10 cellular contexts compared by ENCODE assay signal in the genomic region with DNA sequence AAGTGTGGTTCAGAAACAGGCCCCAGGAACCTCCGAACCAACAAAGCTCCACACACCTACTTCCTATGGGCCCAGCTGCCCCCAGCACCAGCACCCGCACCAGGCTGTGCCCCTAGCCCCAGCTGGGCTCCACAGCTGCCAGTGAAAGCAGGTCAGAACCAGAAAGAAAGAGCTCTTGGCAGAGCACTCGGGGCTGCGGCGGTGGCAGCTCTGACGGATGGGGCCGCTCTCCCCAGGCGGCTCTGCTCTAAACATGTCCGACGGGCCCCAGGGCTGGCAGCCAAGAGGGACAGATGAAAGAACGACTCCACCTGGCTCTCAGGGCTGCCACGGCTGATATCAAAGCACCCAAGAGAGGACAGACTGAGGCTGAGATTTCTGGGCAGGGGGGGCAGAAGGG. TPM values are rescaled to one million over a fixed set of nuclear protein-coding genes. Genes with fewer than 3 reads are reported as not detected.
DNase-seq lines count a peak whose midpoint lies in the region; ATAC-seq and TF ChIP-seq lines count a peak whose summit lies in the region.
"Had no signal": no experiment of that assay in that cellular context is flagged by ENCODE, and none has a peak within 500 bp of the region (broad histone marks: within the 10 kb centered on the region; RNA-seq: fewer than 3 reads in every experiment).

No MANE protein-coding gene starts in this region.

- peak overlapping the region; percentile 49 for H3K27ac Mint-ChIP-seq in GM23338
- H3K27ac Mint-ChIP-seq: stimulated activated effector memory CD8-positive, alpha-beta T cell treated with anti-CD3 and anti-CD28 coated beads, Interleukin-12 subunit alpha, Interleukin-12 subunit beta, amount 100 ng/mL, for 72 hours had no signal

- no peaks in the 10 kb centered on the region for H4K20me1 ChIP-seq in GM23338 (replicated peaks; ENCODE audit: insufficient read depth)

- no peak overlapping the region for H3K18ac ChIP-seq in mesenchymal stem cell (ENCODE audit: low read depth in 1 of 2, low read length in 2 of 2)

- H3K4me3 ChIP-seq in GM23338 (no peak overlapping the region), mesenchymal stem cell (ENCODE audit: insufficient read depth in 1 of 2, low read depth in 1 of 2, low read length in 2 of 2) (no peak overlapping the region), foreskin fibroblast (ENCODE audit: low read depth in 1 of 2, low read length in 2 of 2) (no peak overlapping the region)
- H3K4me3 ChIP-seq: skin epidermis had no signal

- H3K4ac ChIP-seq in mesenchymal stem cell (ENCODE audit: low read depth in 1 of 2, low read length in 2 of 2): no peak overlapping the region

- H2AK5ac ChIP-seq in mesenchymal stem cell (ENCODE audit: low read length, severe bottlenecking): no peak overlapping the region

- H4K8ac ChIP-seq in mesenchymal stem cell (ENCODE audit: low read length): no peak overlapping the region

- no peak overlapping the region for H2BK5ac ChIP-seq in mesenchymal stem cell (ENCODE audit: low read depth, low read length, poor library complexity, severe bottlenecking)

- WGBS in mesenchymal stem cell: 88% methylated on average over 12 of the region's 12 CpGs

- 0 out of 2 replicates have a peak overlapping the region, but pooled peaks have one; percentile 9 for H3K27ac ChIP-seq in GM23338 (ENCODE audit: low read depth)
- no peak overlapping the region for H3K27ac ChIP-seq in mesenchymal stem cell (ENCODE audit: low read length, poor library complexity, severe bottlenecking)

- no peak overlapping the region for H3K4me3 Mint-ChIP-seq in GM23338
- H3K4me3 Mint-ChIP-seq: stimulated activated effector memory CD8-positive, alpha-beta T cell treated with anti-CD3 and anti-CD28 coated beads, Interleukin-12 subunit alpha, Interleukin-12 subunit beta, amount 100 ng/mL, for 72 hours had no signal

- peaks cover 51% of the 10 kb centered on the region for H3K4me1 Mint-ChIP-seq in GM23338

- H3K79me1 ChIP-seq in mesenchymal stem cell (replicated peaks; ENCODE audit: low read length, poor library complexity, severe bottlenecking): peaks cover 29% of the 10 kb centered on the region

- H3K79me2 ChIP-seq in GM23338 (replicated peaks; ENCODE audit: insufficient read depth): no peaks in the 10 kb centered on the region

- H4K91ac ChIP-seq in mesenchymal stem cell (ENCODE audit: low read length): no peak overlapping the region

- no peak for ATAC-seq in GM23338

- peaks cover 7% of the 10 kb centered on the region for H3K27me3 Mint-ChIP-seq in GM23338 (ENCODE audit: insufficient read depth, low read depth, poor library complexity)

- no peak overlapping the region for H2AFZ ChIP-seq in GM23338
- no peak overlapping the region for H2AFZ ChIP-seq in mesenchymal stem cell (ENCODE audit: low read depth, low read length)

- no peak overlapping the region for H3K23ac ChIP-seq in mesenchymal stem cell (ENCODE audit: low read length in 2 of 2)

- H3K27me3 ChIP-seq in GM23338 (ENCODE audit: insufficient read depth) (no peaks in the 10 kb centered on the region), mesenchymal stem cell (ENCODE audit: control insufficient read depth in 1 of 2, insufficient read depth in 1 of 2, low read length in 2 of 2) (peaks cover 0 to 4% of the 10 kb centered on the region in 2 experiments)

- no peak overlapping the region for H2BK15ac ChIP-seq in mesenchymal stem cell (ENCODE audit: low read depth, poor library complexity, severe bottlenecking)

- no peaks in the 10 kb centered on the region for H3K9me3 Mint-ChIP-seq in GM23338
- H3K9me3 Mint-ChIP-seq: stimulated activated effector memory CD8-positive, alpha-beta T cell treated with anti-CD3 and anti-CD28 coated beads, Interleukin-12 subunit alpha, Interleukin-12 subunit beta, amount 100 ng/mL, for 72 hours had no signal

- H3K9me2 ChIP-seq in GM23338 (ENCODE audit: insufficient read depth): no peaks in the 10 kb centered on the region

- DNase-seq in GM23338 (ENCODE audit: low spot score): no peak
- DNase-seq in NCI-H774 (lab: John Stamatoyannopoulos, UW): peak; percentile 31
- peak; percentile 74 for DNase-seq in globus pallidus (ENCODE audit: low spot score)
- DNase-seq in posterior cingulate gyrus: peak in 9 of 10 donors; percentile 29 to 92 (median 53)
- no peak for DNase-seq in mesenchymal stem cell
- DNase-seq in activated effector memory CD4-positive, alpha-beta T cell treated with anti-CD3 and anti-CD28 coated beads, Interleukin-2, amount 50 U/mL, for 16 hours: no peak
- no peak for DNase-seq in foreskin fibroblast
- DNase-seq in cardiac septum (ENCODE audit: low spot score): no peak

- H3K36me3 Mint-ChIP-seq in GM23338 (ENCODE audit: low read depth): no peaks in the 10 kb centered on the region
- H3K36me3 Mint-ChIP-seq: stimulated activated effector memory CD8-positive, alpha-beta T cell treated with anti-CD3 and anti-CD28 coated beads, Interleukin-12 subunit alpha, Interleukin-12 subunit beta, amount 100 ng/mL, for 72 hours had no signal

- H3K4me2 ChIP-seq in GM23338 (no peak overlapping the region), mesenchymal stem cell (ENCODE audit: low read length, poor library complexity, severe bottlenecking) (no peak overlapping the region)

- no peak overlapping the region for H2BK120ac ChIP-seq in mesenchymal stem cell (ENCODE audit: low read depth, low read length)

- H3K14ac ChIP-seq in mesenchymal stem cell (ENCODE audit: low read length in 2 of 2): no peak overlapping the region

- H3K4me1 ChIP-seq in GM23338 (ENCODE audit: insufficient read depth) (peaks cover 10% of the 10 kb centered on the region; the same call in 1 of the 2 replicates), mesenchymal stem cell (ENCODE audit: control insufficient read depth, insufficient read depth, low read depth, low read length) (peaks cover 45% of the 10 kb centered on the region)

- H3K9ac ChIP-seq in mesenchymal stem cell (ENCODE audit: low read length): no peak overlapping the region

- intact Hi-C loops in posterior cingulate gyrus (cut with DNase I): loop anchor here (5.0 to 10.0 kb wide), 2 partner anchors 72 to 185 kb away; a partner anchor contains a TSS
- intact Hi-C loops in cardiac septum (cut with DNase I): no loop called here

- H2BK12ac ChIP-seq in mesenchymal stem cell (ENCODE audit: low read length in 2 of 2): no peak overlapping the region

- no peaks in the 10 kb centered on the region for H3K36me3 ChIP-seq in GM23338 (ENCODE audit: insufficient read depth)
- H3K36me3 ChIP-seq in mesenchymal stem cell (ENCODE audit: control insufficient read depth in 1 of 2, insufficient read depth in 2 of 2, low read depth in 1 of 2, low read length in 2 of 2): peaks cover 0 to 3% of the 10 kb centered on the region in 2 experiments

- no peaks in the 10 kb centered on the region for H3K9me3 ChIP-seq in mesenchymal stem cell (ENCODE audit: control insufficient read depth, low read length)

- no peaks in the 10 kb centered on the region for H3F3A ChIP-seq in GM23338 (replicated peaks; ENCODE audit: low read depth)

- TF ChIP-seq CTCF in GM23338 (conservative IDR thresholded peaks at IDR 0.05; ENCODE audit: low read depth in 2 of 2) (no peak), foreskin fibroblast (IDR thresholded peaks at IDR 0.05; ENCODE audit: low read depth, low read length) (no peak)

TF ChIP-seq in GM23338, 12 proteins besides CTCF, POLR2A, EP300 and RAD21 (continues in another document):
- TF ChIP-seq ZNF331 (CRISPR knock-in tag; IDR thresholded peaks at IDR 0.05; ENCODE audit: low read depth) (no peak), EZH2 (IDR thresholded peaks at IDR 0.05; ENCODE audit: low read depth, unreplicated experiment) (no peak), EZH2phosphoT487 (IDR thresholded peaks at IDR 0.05; ENCODE audit: unreplicated experiment) (no peak), STAT1 (IDR thresholded peaks at IDR 0.05; ENCODE audit: unreplicated experiment) (no peak), ZNF114 (CRISPR knock-in tag; IDR thresholded peaks at IDR 0.05) (no peak), CREB1 (CRISPR knock-in tag; IDR thresholded peaks at IDR 0.05; ENCODE audit: low read depth) (no peak), JUNB (IDR thresholded peaks at IDR 0.05; ENCODE audit: unreplicated experiment) (no peak), POLR2AphosphoS5 (IDR thresholded peaks at IDR 0.05; ENCODE audit: low read depth) (no peak)
- TF ChIP-seq, protein P1, sequence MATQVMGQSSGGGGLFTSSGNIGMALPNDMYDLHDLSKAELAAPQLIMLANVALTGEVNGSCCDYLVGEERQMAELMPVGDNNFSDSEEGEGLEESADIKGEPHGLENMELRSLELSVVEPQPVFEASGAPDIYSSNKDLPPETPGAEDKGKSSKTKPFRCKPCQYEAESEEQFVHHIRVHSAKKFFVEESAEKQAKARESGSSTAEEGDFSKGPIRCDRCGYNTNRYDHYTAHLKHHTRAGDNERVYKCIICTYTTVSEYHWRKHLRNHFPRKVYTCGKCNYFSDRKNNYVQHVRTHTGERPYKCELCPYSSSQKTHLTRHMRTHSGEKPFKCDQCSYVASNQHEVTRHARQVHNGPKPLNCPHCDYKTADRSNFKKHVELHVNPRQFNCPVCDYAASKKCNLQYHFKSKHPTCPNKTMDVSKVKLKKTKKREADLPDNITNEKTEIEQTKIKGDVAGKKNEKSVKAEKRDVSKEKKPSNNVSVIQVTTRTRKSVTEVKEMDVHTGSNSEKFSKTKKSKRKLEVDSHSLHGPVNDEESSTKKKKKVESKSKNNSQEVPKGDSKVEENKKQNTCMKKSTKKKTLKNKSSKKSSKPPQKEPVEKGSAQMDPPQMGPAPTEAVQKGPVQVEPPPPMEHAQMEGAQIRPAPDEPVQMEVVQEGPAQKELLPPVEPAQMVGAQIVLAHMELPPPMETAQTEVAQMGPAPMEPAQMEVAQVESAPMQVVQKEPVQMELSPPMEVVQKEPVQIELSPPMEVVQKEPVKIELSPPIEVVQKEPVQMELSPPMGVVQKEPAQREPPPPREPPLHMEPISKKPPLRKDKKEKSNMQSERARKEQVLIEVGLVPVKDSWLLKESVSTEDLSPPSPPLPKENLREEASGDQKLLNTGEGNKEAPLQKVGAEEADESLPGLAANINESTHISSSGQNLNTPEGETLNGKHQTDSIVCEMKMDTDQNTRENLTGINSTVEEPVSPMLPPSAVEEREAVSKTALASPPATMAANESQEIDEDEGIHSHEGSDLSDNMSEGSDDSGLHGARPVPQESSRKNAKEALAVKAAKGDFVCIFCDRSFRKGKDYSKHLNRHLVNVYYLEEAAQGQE (IDR thresholded peaks at IDR 0.05; ENCODE audit: unreplicated experiment): no peak

RNA-seq across cellular contexts. Expression of a gene that starts 25.7 kb away (rescaled TPM):
- 56.7 and 63.5 TPM in 2 replicates for total RNA-seq in GM23338 (2014; rRNA removed; shearing (Covaris generic))
- polyA plus RNA-seq in GM23338 (2016; fragmentation: Nextera tagmentation; extraction: Ambion mirVana): 9.8 and 11.1 TPM in 2 replicates
- 16.0 TPM for polyA plus RNA-seq in mesenchymal stem cell (2013, experiment 1 of 2)
- polyA plus RNA-seq in mesenchymal stem cell (2013, experiment 2 of 2): 15.3 TPM
- total RNA-seq in cardiac septum: 24.5 TPM

RNA-seq across cellular contexts. Expression of a gene that starts 39.3 kb away (rescaled TPM):
- 44.7 and 55.1 TPM in 2 replicates for total RNA-seq in GM23338 (2014; rRNA removed; shearing (Covaris generic))
- 27.7 and 27.8 TPM in 2 replicates for polyA plus RNA-seq in GM23338 (2016; fragmentation: Nextera tagmentation; extraction: Ambion mirVana)
- 11.2 TPM for polyA plus RNA-seq in mesenchymal stem cell (2013, experiment 1 of 2)
- 10.9 TPM for polyA plus RNA-seq in mesenchymal stem cell (2013, experiment 2 of 2)
- 5.7 TPM for total RNA-seq in cardiac septum

Comparison
In these comparisons a context has a peak if more than half of its experiments do, and no peak if none do; other contexts are left out.
1. DNase-seq: peak in NCI-H774 (single experiment), globus pallidus (single experiment) and posterior cingulate gyrus (9 of 10); none in GM23338 (single experiment), mesenchymal stem cell (single experiment), activated effector memory CD4-positive, alpha-beta T cell treated with anti-CD3 and anti-CD28 coated beads, Interleukin-2, amount 50 U/mL, for 16 hours (single experiment), foreskin fibroblast (0 of 2) and cardiac septum (single experiment).